ENCODE assay signal across 9 cellular contexts in the genomic region with DNA sequence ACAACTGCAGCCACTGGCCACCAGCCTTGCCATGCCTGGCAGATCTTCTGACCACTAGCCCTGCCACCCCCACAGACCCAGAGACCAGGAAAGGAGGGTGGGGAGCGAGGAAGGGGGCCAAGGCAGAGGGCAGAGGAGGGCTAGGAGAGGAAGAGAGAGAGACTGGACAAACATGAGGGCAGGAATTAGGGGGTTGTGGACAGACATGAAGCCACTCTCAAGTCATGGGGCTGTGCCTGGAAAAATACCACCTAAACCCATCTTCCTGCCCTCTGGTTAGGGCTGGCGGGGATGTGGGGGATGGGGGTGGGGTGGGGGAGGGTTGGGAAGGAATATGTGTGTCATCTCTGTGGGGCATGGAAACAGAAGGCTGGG. TPM values are rescaled to one million over a fixed set of nuclear protein-coding genes. Genes with fewer than 3 reads are reported as not detected.
DNase-seq lines count a peak whose midpoint lies in the region; ATAC-seq and TF ChIP-seq lines count a peak whose summit lies in the region.
"Had no signal": no experiment of that assay in that cellular context is flagged by ENCODE, and none has a peak within 500 bp of the region (broad histone marks: within the 10 kb centered on the region; RNA-seq: fewer than 3 reads in every experiment).

No MANE protein-coding gene starts in this region.

- peaks cover 32% of the 10 kb centered on the region for H3K79me2 ChIP-seq in Karpas-422 (ENCODE audit: low read length)

- no peak overlapping the region for H2AFZ ChIP-seq in Karpas-422 (ENCODE audit: low read length)

- H3K4me3 ChIP-seq in Karpas-422 (ENCODE audit: low read length) (no peak overlapping the region), coronary artery (peak overlapping the region; percentile 88)

- no peak for TF ChIP-seq CTCF in coronary artery (IDR thresholded peaks at IDR 0.05)
- TF ChIP-seq CTCF in omental fat pad (IDR thresholded peaks at IDR 0.05): no peak

- H3K4me2 ChIP-seq in Karpas-422 (ENCODE audit: low read depth, low read length, poor library complexity, severe bottlenecking): no peak overlapping the region

- H3K9me2 ChIP-seq in Karpas-422 (replicated peaks; ENCODE audit: insufficient read depth, low read length): no peaks in the 10 kb centered on the region

- H3K4me1 ChIP-seq in Karpas-422 (ENCODE audit: low read length): peaks cover 64% of the 10 kb centered on the region

- H3K27me3 ChIP-seq in Karpas-422 (ENCODE audit: low read length): no peaks in the 10 kb centered on the region

- no peaks in the 10 kb centered on the region for H3K9me3 ChIP-seq in Karpas-422 (ENCODE audit: low read length)

- peak overlapping the region; percentile 39; the same call in 1 of the 2 replicates for H3K9ac ChIP-seq in Karpas-422 (ENCODE audit: low read length)

- no peak overlapping the region for H3K27ac ChIP-seq in Karpas-422 (ENCODE audit: low read length)
- peak overlapping the region; percentile 91 to 99 for H3K27ac ChIP-seq in coronary artery

- DNase-seq in AG08396 (ENCODE audit: low spot score) (peak; percentile 14), Karpas-422 (no peak), coronary artery (ENCODE audit: low spot score) (no peak), omental fat pad (ENCODE audit: low spot score) (no peak), occipital lobe (lab: John Stamatoyannopoulos, UW) (no peak), SHP77 (lab: John Stamatoyannopoulos, UW) (no peak), kidney tubule cell (ENCODE audit: low spot score) (no peak)
- DNase-seq in activated effector memory CD4-positive, alpha-beta T cell treated with anti-CD3 and anti-CD28 coated beads, Interleukin-2, amount 50 U/mL, for 16 hours: no peak

- peaks cover 4% of the 10 kb centered on the region; the same call in 1 of the 2 replicates for H4K20me1 ChIP-seq in Karpas-422 (ENCODE audit: insufficient read depth, low read depth, low read length)

- H3K36me3 ChIP-seq in Karpas-422 (ENCODE audit: insufficient read depth, low read length): no peaks in the 10 kb centered on the region

- peak; percentile 0 for ATAC-seq in omental fat pad (ENCODE audit: low FRiP score)

RNA-seq across cellular contexts. Expression of gene SLC29A1, which starts 1.4 kb away (rescaled TPM):
- total RNA-seq in Karpas-422 (2014; rRNA removed; shearing (Covaris generic); ENCODE audit: low replicate concordance): 26.9 and 29.3 TPM in 2 replicates
- total RNA-seq in omental fat pad: 100 to 1,000 TPM in 1 of 4 donors, 10 to 100 TPM in 3; 61.7 to 317 (median 87.0) TPM
- 5.5 TPM for total RNA-seq in occipital lobe

RNA-seq across cellular contexts. Expression of gene MYMX, which starts 5.2 kb away (rescaled TPM):
- not detected in 2 replicates for total RNA-seq in Karpas-422 (2014; rRNA removed; shearing (Covaris generic); ENCODE audit: low replicate concordance)
- total RNA-seq in omental fat pad: 10 to 100 TPM in 1 of 4 donors, 1 to 10 TPM in 2, not detected in 1; 1.9 to 15.8 (median 2.4) TPM
- not detected for total RNA-seq in occipital lobe
- total RNA-seq: SK-MEL-5 had no signal

RNA-seq across cellular contexts. Expression of gene HSP90AB1, which starts 25.0 kb away (rescaled TPM):
- total RNA-seq in Karpas-422 (2014; rRNA removed; shearing (Covaris generic); ENCODE audit: low replicate concordance): 474 and 539 TPM in 2 replicates
- total RNA-seq in omental fat pad: 1,000 to 10,000 TPM in 1 of 4 donors, 100 to 1,000 TPM in 3; 553 to 1,198 (median 846) TPM
- 440 TPM for total RNA-seq in occipital lobe

RNA-seq across cellular contexts. Expression of gene SLC35B2, which starts 35.4 kb away (rescaled TPM):
- total RNA-seq in Karpas-422 (2014; rRNA removed; shearing (Covaris generic); ENCODE audit: low replicate concordance): 30.0 and 49.9 TPM in 2 replicates
- 10 to 100 TPM; 25.3 to 31.9 (median 30.4) TPM for total RNA-seq in omental fat pad
- total RNA-seq in occipital lobe: 33.1 TPM

RNA-seq across cellular contexts. Expression of gene NFKBIE, which starts 43.4 kb away (rescaled TPM):
- total RNA-seq in Karpas-422 (2014; rRNA removed; shearing (Covaris generic); ENCODE audit: low replicate concordance): 22.2 and 26.1 TPM in 2 replicates
- total RNA-seq in omental fat pad (10 to 100 TPM; 13.1 to 25.5 (median 15.3) TPM), occipital lobe (7.8 TPM)
